Comparison of ENCODE assay signal across 24 cellular contexts in genomic region chr1:2646837-2647236, GRCh38.
"Had no signal": no experiment of that assay in that cellular context is flagged by ENCODE, and none has a peak within 500 bp of the region (broad histone marks: within the 10 kb centered on the region; RNA-seq: fewer than 3 reads in every experiment).

No MANE protein-coding gene starts in this region.

- H3K4me3 ChIP-seq: adrenal gland, coronary artery had no signal

- H3K36me3 ChIP-seq: adrenal gland, WERI-Rb-1 had no signal

- H3K27me3 Mint-ChIP-seq: activated CD8-positive, alpha-beta T cell treated with anti-CD3 and anti-CD28 coated beads for 36 hours had no signal

- H3K4me3 Mint-ChIP-seq: activated CD8-positive, alpha-beta T cell treated with anti-CD3 and anti-CD28 coated beads for 36 hours; activated naive CD8-positive, alpha-beta T cell treated with anti-CD3 and anti-CD28 coated beads, Interleukin-2, amount 10 ng/mL, durations not matched to agents 7 days and 5 days had no signal

- DNase-seq: activated CD4-positive, alpha-beta T cell treated with anti-CD3 and anti-CD28 coated beads for 4 hours; activated CD8-positive, alpha-beta memory T cell treated with anti-CD3 and anti-CD28 coated beads, Interleukin-2, amount 50 U/mL, for 4 hours; activated CD8-positive, alpha-beta T cell treated with anti-CD3 and anti-CD28 coated beads for 36 hours; activated naive CD4-positive, alpha-beta T cell treated with anti-CD3 and anti-CD28 coated beads, Interleukin-2, amount 50 U/mL, for 16 hours; adrenal gland; anterior cingulate cortex; central memory CD4-positive, alpha-beta T cell; KBM-7; NCI-H1105 treated with DMSO at 0.1 percent for 48 hours; NCI-H1436 treated with DMSO at 0.1 percent for 48 hours; NCI-H187; NCI-H2081; NCI-H2171; NCI-H226; NCI-H510A treated with DMSO at 0.1 percent for 48 hours; NCI-H69; NK-92 treated with Interleukin-12 subunit alpha and Interleukin-12 subunit beta, amount 100 ng/mL, for 24 hours; PC-3; SHP77; T-helper 2 cell; T1000; WERI-Rb-1 had no signal

- H3K36me3 Mint-ChIP-seq: activated naive CD8-positive, alpha-beta T cell treated with anti-CD3 and anti-CD28 coated beads, Interleukin-2, amount 10 ng/mL, durations not matched to agents 7 days and 5 days had no signal

- H3K27ac Mint-ChIP-seq: activated CD8-positive, alpha-beta T cell treated with anti-CD3 and anti-CD28 coated beads for 36 hours; activated naive CD8-positive, alpha-beta T cell treated with anti-CD3 and anti-CD28 coated beads, Interleukin-2, amount 10 ng/mL, durations not matched to agents 7 days and 5 days had no signal

- H3K27ac ChIP-seq: adrenal gland, coronary artery, WERI-Rb-1 had no signal
